In the genomic region with DNA sequence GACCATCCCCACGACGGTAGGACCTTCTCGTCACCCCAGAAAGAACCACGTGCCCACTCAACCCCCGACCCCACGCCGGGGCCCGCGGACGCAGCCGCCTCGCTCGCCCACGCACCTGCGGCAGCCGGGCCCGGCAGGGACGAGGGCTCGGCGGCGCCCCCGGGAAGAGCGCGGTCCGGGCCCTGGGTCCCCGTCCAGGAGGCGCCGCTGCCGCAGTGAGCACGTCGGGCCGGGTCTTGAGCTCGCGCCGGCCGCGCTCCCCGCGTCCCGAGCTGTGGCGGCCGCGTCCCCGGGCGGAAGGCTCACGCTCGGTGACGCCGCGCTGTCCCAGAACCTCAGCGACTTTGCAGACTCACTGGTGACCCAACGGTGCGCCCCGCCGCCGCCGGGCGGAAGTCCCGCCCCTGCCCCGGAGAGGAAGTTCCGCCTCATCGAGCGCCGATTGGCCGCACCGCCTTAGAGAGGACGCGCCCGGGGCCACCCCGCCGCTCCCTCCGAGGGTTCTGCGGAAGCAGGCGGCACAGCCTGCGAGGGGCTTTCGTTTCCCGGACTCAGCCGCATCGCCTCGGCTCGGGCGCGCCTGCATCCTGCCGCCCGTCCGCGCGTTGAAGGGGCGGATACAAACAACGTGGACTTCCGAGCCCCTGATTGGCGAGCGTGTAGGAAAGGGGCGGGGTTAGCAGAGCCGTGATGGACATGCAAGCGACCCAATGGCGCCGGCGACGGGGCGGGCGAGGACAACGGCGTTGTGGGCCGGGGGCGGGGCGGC, we compare ENCODE assay signal across 8 cellular contexts. TPM values are rescaled to one million over a fixed set of nuclear protein-coding genes. Genes with fewer than 3 reads are reported as not detected.
DNase-seq lines count a peak whose midpoint lies in the region; FAIRE-seq and TF ChIP-seq lines count a peak whose summit lies in the region.

No MANE protein-coding gene starts in this region.

- H3K9me3 ChIP-seq in HAP-1 (no peaks in the 10 kb centered on the region), MM.1S (replicated peaks; ENCODE audit: insufficient read depth, low read length) (no peaks in the 10 kb centered on the region), neural progenitor cell (ENCODE audit: low read depth) (no peaks in the 10 kb centered on the region), stomach (no peaks in the 10 kb centered on the region)

- no peaks in the 10 kb centered on the region for H4K20me1 ChIP-seq in MM.1S (ENCODE audit: insufficient read depth, low read length)
- H4K20me1 ChIP-seq in neural progenitor cell (ENCODE audit: low read depth) = peaks cover 74% of the 10 kb centered on the region

- peaks cover 58% of the 10 kb centered on the region for H3K79me2 ChIP-seq in MM.1S (ENCODE audit: low read length)
- H3K79me2 ChIP-seq in neural progenitor cell (ENCODE audit: low read depth) = peaks cover 32% of the 10 kb centered on the region

- H3K27me3 ChIP-seq in HAP-1 (ENCODE audit: low read depth) (no peaks in the 10 kb centered on the region), MM.1S (replicated peaks; ENCODE audit: insufficient read depth, low read length) (no peaks in the 10 kb centered on the region), neural progenitor cell (peaks cover 42% of the 10 kb centered on the region), stomach (peaks cover 0 to 11% (median 0%) of the 10 kb centered on the region in 3 donors)

- H3K4me3 Mint-ChIP-seq in neural progenitor cell = peak overlapping the region; percentile 100

- intact Hi-C loops in stomach (cut with DNase I; ENCODE audit: low total_unique reads) = no loop called here

- in situ Hi-C loops in HAP-1 (cut with MboI; ENCODE audit: low sequenced_read_pairs) = no loop called here

- no peaks in the 10 kb centered on the region for H3K9me2 ChIP-seq in MM.1S (replicated peaks; ENCODE audit: insufficient read depth, low read length)

- peak in 1 of 4 donors; percentile 58 for TF ChIP-seq POLR2A in stomach (IDR thresholded peaks at IDR 0.05)

- no peak for TF ChIP-seq EP300 in stomach (IDR thresholded peaks at IDR 0.05)

- H2AFZ ChIP-seq in MM.1S (ENCODE audit: low read length) (peak overlapping the region; percentile 93), neural progenitor cell (replicated peaks) (peak overlapping the region; percentile 99)

- H3F3A ChIP-seq in MM.1S (ENCODE audit: insufficient read depth, low read length) (peaks cover 9% of the 10 kb centered on the region; the same call in 1 of the 2 replicates), neural progenitor cell (ENCODE audit: low read depth) (peaks cover 20% of the 10 kb centered on the region)

- H3K27ac ChIP-seq in MM.1S (ENCODE audit: low read length) = peak overlapping the region; percentile 99
- peak overlapping the region; percentile 92 for H3K27ac ChIP-seq in neural progenitor cell
- H3K27ac ChIP-seq in stomach = peak overlapping the region; percentile 95 to 100 (median 98)

- TF ChIP-seq CTCF in MM.1S (IDR thresholded peaks at IDR 0.05; ENCODE audit: low read length) = no peak
- TF ChIP-seq CTCF in foreskin fibroblast (IDR thresholded peaks at IDR 0.05; ENCODE audit: low read depth, low read length) = no peak
- TF ChIP-seq CTCF in neural progenitor cell (IDR thresholded peaks at IDR 0.05) = no peak
- TF ChIP-seq CTCF in stomach (IDR thresholded peaks at IDR 0.05) = no peak

- H3K9ac ChIP-seq in MM.1S (ENCODE audit: low read length) = peak overlapping the region; percentile 97
- peak overlapping the region; percentile 78 for H3K9ac ChIP-seq in neural progenitor cell

- H3K4me2 ChIP-seq in MM.1S (ENCODE audit: low read depth, low read length) = peak overlapping the region; percentile 91
- peak overlapping the region; percentile 94 for H3K4me2 ChIP-seq in neural progenitor cell

- peak; percentile 6 for FAIRE-seq in G401.6 (lab: Jason Lieb, UNC)

- H3K4me1 ChIP-seq in HAP-1 = 0 out of 2 replicates have a peak, but pooled peaks cover 5% of the 10 kb centered on the region
- H3K4me1 ChIP-seq in MM.1S (ENCODE audit: low read length) = peaks cover 8% of the 10 kb centered on the region
- H3K4me1 ChIP-seq in neural progenitor cell = peaks cover 5% of the 10 kb centered on the region
- H3K4me1 ChIP-seq in stomach = peaks cover 51 to 76% (median 65%) of the 10 kb centered on the region in 4 donors

- H3K36me3 ChIP-seq in HAP-1 (replicated peaks) (no peaks in the 10 kb centered on the region; the same call in 1 of the 2 replicates), MM.1S (replicated peaks; ENCODE audit: insufficient read depth, low read length) (no peaks in the 10 kb centered on the region), neural progenitor cell (no peaks in the 10 kb centered on the region), stomach (peaks cover 0 to 6% (median 0%) of the 10 kb centered on the region in 4 donors)

- peak overlapping the region; percentile 100 for H3K27ac Mint-ChIP-seq in neural progenitor cell

- H3K4me3 ChIP-seq in HAP-1 = peak overlapping the region; percentile 97
- peak overlapping the region; percentile 99 for H3K4me3 ChIP-seq in MM.1S (ENCODE audit: low read length)
- peak overlapping the region; percentile 80 to 86 for H3K4me3 ChIP-seq in foreskin fibroblast (ENCODE audit: low read depth in 1 of 2, low read length in 2 of 2)
- H3K4me3 ChIP-seq in neural progenitor cell = peak overlapping the region; percentile 94
- peak overlapping the region; percentile 68 to 88 (median 82) for H3K4me3 ChIP-seq in stomach

- DNase-seq in HAP-1 (ENCODE audit: low spot score in 2 of 2) (peak; percentile 82 to 98), MM.1S (peak; percentile 95), SHP77 treated with DMSO at 0.1 percent for 48 hours (lab: John Stamatoyannopoulos, UW) (peak; percentile 83), activated gamma-delta T cell treated with Interleukin-2 at 50 U/mL for 16 hours (peak; percentile 98), foreskin fibroblast (peak; percentile 91 to 97), neural progenitor cell (ENCODE audit: low spot score) (peak; percentile 96), stomach (peak; percentile 98)

- peaks cover 3% of the 10 kb centered on the region for H3K36me3 Mint-ChIP-seq in neural progenitor cell

- H3K9me3 Mint-ChIP-seq in neural progenitor cell = no peaks in the 10 kb centered on the region

- H3K27me3 Mint-ChIP-seq in neural progenitor cell (ENCODE audit: insufficient read depth, low read depth) = peaks cover 15% of the 10 kb centered on the region

- WGBS in stomach, 5 donors = 0 to 2% (median 1%) methylated on average over 24 to 107 of the region's 107 CpGs

- H3K4me1 Mint-ChIP-seq in neural progenitor cell = peaks cover 30% of the 10 kb centered on the region

RNA-seq across cellular contexts. Expression of gene RAB40C, which starts 0.8 kb away (rescaled TPM):
- total RNA-seq in neural progenitor cell (ENCODE audit: low replicate concordance) (6.0 and 30.0 TPM in 2 replicates), stomach (100 to 1,000 TPM in 1 of 5 donors, 10 to 100 TPM in 4; 17.6 to 101 (median 51.3) TPM)
- polyA plus RNA-seq in stomach = 10 to 100 TPM; 20.9 to 24.6 (median 22.1) TPM

RNA-seq across cellular contexts. Expression of gene PIGQ, which starts 19.3 kb away (rescaled TPM):
- total RNA-seq in neural progenitor cell (ENCODE audit: low replicate concordance) (16.1 and 60.7 TPM in 2 replicates), stomach (100 to 1,000 TPM in 2 of 5 donors, 10 to 100 TPM in 3; 14.3 to 217 (median 52.6) TPM)
- 10 to 100 TPM; 30.1 to 46.5 (median 38.0) TPM for polyA plus RNA-seq in stomach

RNA-seq across cellular contexts. Expression of gene NHLRC4, which starts 22.3 kb away (rescaled TPM):
- total RNA-seq in neural progenitor cell (ENCODE audit: low replicate concordance) (0.28 TPM in 1 of 2 replicates, not detected in the other), stomach (under 1 TPM in 2 of 5 donors, not detected in 3; 0.89 to 0.92 TPM)
- polyA plus RNA-seq in stomach = 1 to 10 TPM in 2 of 3 donors, under 1 TPM in 1; 0.35 to 1.4 (median 1.4) TPM

RNA-seq across cellular contexts. Expression of gene PRR35, which starts 28.9 kb away (rescaled TPM):
- not detected in 2 replicates for total RNA-seq in neural progenitor cell (ENCODE audit: low replicate concordance)
- total RNA-seq in stomach = not detected
- not detected for polyA plus RNA-seq in stomach

RNA-seq across cellular contexts. Expression of gene WFIKKN1, which starts 41.7 kb away (rescaled TPM):
- total RNA-seq in neural progenitor cell (ENCODE audit: low replicate concordance) (5.9 and 22.5 TPM in 2 replicates), stomach (10 to 100 TPM in 1 of 5 donors, 1 to 10 TPM in 1, under 1 TPM in 2, not detected in 1; 0.14 to 25.8 (median 2.5) TPM)
- 1 to 10 TPM; 1.0 to 2.0 (median 1.5) TPM for polyA plus RNA-seq in stomach

Comparison
In these comparisons a context has a peak if more than half of its experiments do, and no peak if none do; other contexts are left out.
1. Peak in every context shown above with its lines: DNase-seq, H3K4me3 ChIP-seq and H3K27ac ChIP-seq.